In the genomic region with DNA sequence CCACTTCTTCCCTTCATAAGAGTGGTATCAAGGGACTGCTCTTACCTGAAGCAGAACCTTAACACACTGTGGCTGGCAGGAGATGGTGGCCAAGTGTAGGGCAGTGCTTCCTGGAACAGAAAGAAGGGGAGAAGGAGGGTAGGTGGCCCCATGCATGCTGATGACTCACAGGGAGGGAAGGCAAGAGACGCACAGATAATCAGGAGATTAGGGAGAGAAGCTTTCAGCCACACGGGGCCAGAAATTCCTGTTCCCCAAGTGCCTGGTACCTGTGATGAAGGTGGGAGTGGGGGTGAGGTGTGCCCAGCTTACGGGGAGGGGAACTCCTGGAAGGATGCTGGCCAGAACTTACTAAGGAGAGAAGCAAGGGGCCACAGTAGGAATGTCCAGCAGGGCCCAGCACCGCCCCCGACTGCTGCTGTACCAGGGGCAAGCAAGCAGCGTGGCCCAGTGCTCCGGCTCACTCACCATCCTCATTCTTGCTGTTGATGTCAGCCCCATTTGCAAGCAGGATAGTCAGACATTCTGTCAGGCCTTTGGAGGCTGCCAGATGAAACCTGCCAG, we compare ENCODE assay signal across 1 cellular context.
TF ChIP-seq lines count a peak whose summit lies in the region.

No MANE protein-coding gene starts in this region.

TF ChIP-seq in HCT116, 20 proteins besides CTCF, POLR2A, EP300 and RAD21:
- TF ChIP-seq ZNF274 (IDR thresholded peaks at IDR 0.05; ENCODE audit: low read depth, low read length) (no peak), EZH2phosphoT487 (IDR thresholded peaks at IDR 0.05; ENCODE audit: borderline replicate concordance) (no peak), SIN3A (IDR thresholded peaks at IDR 0.05; ENCODE audit: low read depth) (no peak), TCF7L2 (IDR thresholded peaks at IDR 0.05; ENCODE audit: borderline replicate concordance, extremely low read depth, insufficient read depth, insufficient read length) (no peak)
TF ChIP-seq in HCT116: peak in this region for 0.
